ENCODE assay signal across 12 cellular contexts in the genomic region with DNA sequence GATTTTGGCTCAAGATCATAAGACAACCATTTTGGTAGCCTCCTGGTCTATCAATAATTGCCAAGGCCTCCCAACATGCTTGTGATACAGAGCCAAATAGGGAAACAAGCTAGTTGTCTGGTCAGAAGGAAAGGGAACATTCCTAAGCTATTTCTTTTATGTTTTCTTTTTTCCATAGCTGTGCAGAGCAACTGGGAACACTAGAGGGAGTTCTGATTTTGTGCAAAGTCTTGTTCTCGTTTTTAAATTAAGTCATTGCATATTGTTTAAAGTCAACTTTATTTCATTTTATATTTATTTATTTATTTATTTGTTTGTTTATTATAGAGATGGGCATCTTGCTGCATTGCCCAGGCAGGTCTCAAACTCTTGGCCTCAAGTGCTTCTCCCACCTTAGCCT.
A peak's percentile ranks its signal among the peaks of the same experiment; 100 is the strongest.
DNase-seq lines count a peak whose midpoint lies in the region; ATAC-seq and TF ChIP-seq lines count a peak whose summit lies in the region.
"Had no signal": no experiment of that assay in that cellular context is flagged by ENCODE, and none has a peak within 500 bp of the region (broad histone marks: within the 10 kb centered on the region; RNA-seq: fewer than 3 reads in every experiment).

No MANE protein-coding gene starts in this region.

- H3K27ac ChIP-seq in Panc1 (ENCODE audit: low read length) (no peak overlapping the region), esophagus muscularis mucosa (replicated peaks in 1 of 4) (no peak overlapping the region)

- H3K36me3 ChIP-seq in Panc1 (ENCODE audit: control insufficient read depth, insufficient read depth, low read length) (no peaks in the 10 kb centered on the region), esophagus muscularis mucosa (no peaks in the 10 kb centered on the region)

- BruUV-seq in Panc1 (replicated peaks; lab: Mats Ljungman, UMichigan): no TSS peak

- TF ChIP-seq EP300 in esophagus muscularis mucosa (IDR thresholded peaks at IDR 0.05): no peak

- H3K4me1 ChIP-seq in Panc1 (ENCODE audit: control insufficient read depth, insufficient read depth, low read length): no peaks in the 10 kb centered on the region
- H3K4me1 ChIP-seq in esophagus muscularis mucosa: peaks cover 0 to 11% (median 4%) of the 10 kb centered on the region in 4 donors

- POLR2A ChIA-PET in Panc1 (lab: Charles Lee): no interaction called here

- DNase-seq in NCI-H345 (lab: John Stamatoyannopoulos, UW) (peak; percentile 1), NCI-H345 treated with DMSO at 0.1 percent for 48 hours (lab: John Stamatoyannopoulos, UW; ENCODE audit: unreplicated experiment) (no peak), Panc1 (ENCODE audit: low read depth, low spot score) (no peak), esophagus muscularis mucosa (ENCODE audit: extremely low spot score) (no peak), retinal pigment epithelial cell (ENCODE audit: low read depth) (no peak), OCI-M2 (lab: John Stamatoyannopoulos, UW; ENCODE audit: unreplicated experiment) (no peak), GF-D8 (lab: John Stamatoyannopoulos, UW) (no peak)
- DNase-seq: activated CD4-positive, alpha-beta T cell treated with anti-CD3 and anti-CD28 coated beads for 36 hours; activated naive CD4-positive, alpha-beta T cell treated with anti-CD3 and anti-CD28 coated beads, Interleukin-2, amount 10 ng/mL, durations not matched to agents 7 days and 5 days; small intestine had no signal

- no peak for ATAC-seq in Panc1
- no peak for ATAC-seq in activated CD4-positive, CD25-positive, alpha-beta regulatory T cell treated with anti-CD3 and anti-CD28 coated beads, Interleukin-2, amount 50 U/mL, for 24 hours
- ATAC-seq: activated CD4-positive, alpha-beta T cell treated with anti-CD3 and anti-CD28 coated beads for 36 hours; stimulated activated memory B cell treated with anti-CD40 and anti-IgM and Interleukin-4, amounts not matched to agents 10 μg/mL and 1 μg/mL and 100 μg/mL, for 72 hours had no signal

- in situ Hi-C loops in Panc1 (cut with HindIII; ENCODE audit: low pct_unique_long_range_greater_than_20kb, low sequenced_read_pairs): no loop called here

- TF ChIP-seq CTCF in Panc1 (IDR thresholded peaks at IDR 0.05): peak; percentile 53
- TF ChIP-seq CTCF in esophagus muscularis mucosa (IDR thresholded peaks at IDR 0.05): peak; percentile 19 to 51 (median 24)
- TF ChIP-seq CTCF in retinal pigment epithelial cell (conservative IDR thresholded peaks at IDR 0.05; ENCODE audit: low read depth, low read length): peak; percentile 72

- no peaks in the 10 kb centered on the region; the same call in 1 of the 2 replicates for H3K9me3 ChIP-seq in Panc1 (ENCODE audit: control insufficient read depth, insufficient read depth, low read depth, low read length)
- H3K9me3 ChIP-seq in esophagus muscularis mucosa: no peaks in the 10 kb centered on the region

- CTCF ChIA-PET in Panc1 (lab: Charles Lee): no interaction called here

- intact Hi-C loops in Panc1 (cut with micrococcal nuclease; ENCODE audit: unreplicated experiment) (no loop called here), esophagus muscularis mucosa (cut with DNase I) (no loop called here)

- H3K27me3 ChIP-seq in Panc1 (ENCODE audit: control insufficient read depth, insufficient read depth, low read length) (no peaks in the 10 kb centered on the region), esophagus muscularis mucosa (no peaks in the 10 kb centered on the region)

- no peak for TF ChIP-seq POLR2A in esophagus muscularis mucosa (IDR thresholded peaks at IDR 0.05; ENCODE audit: low read depth)

- 13% methylated on average over 1 of the region's 1 CpG for WGBS in esophagus muscularis mucosa

- no peak overlapping the region for H3K4me3 ChIP-seq in Panc1 (ENCODE audit: low read depth in 2 of 2, low read length in 2 of 2)
- no peak overlapping the region for H3K4me3 ChIP-seq in esophagus muscularis mucosa
- no peak overlapping the region for H3K4me3 ChIP-seq in retinal pigment epithelial cell (ENCODE audit: low read length)
